Comparison of ENCODE assay signal across 16 cellular contexts in genomic region chr12:26360062-26360461, GRCh38.
DNase-seq lines count a peak whose midpoint lies in the region; ATAC-seq and TF ChIP-seq lines count a peak whose summit lies in the region.
"Had no signal": no experiment of that assay in that cellular context is flagged by ENCODE, and none has a peak within 500 bp of the region (broad histone marks: within the 10 kb centered on the region; RNA-seq: fewer than 3 reads in every experiment).

No MANE protein-coding gene starts in this region.

- intact Hi-C loops in left ventricle myocardium superior (cut with micrococcal nuclease) (no loop called here), left ventricle myocardium inferior (cut with micrococcal nuclease) (no loop called here)

- H3K4me1 ChIP-seq in left ventricle myocardium inferior = no peaks in the 10 kb centered on the region
- H3K4me1 ChIP-seq: SJSA1 had no signal

- no peak overlapping the region for H3K27ac ChIP-seq in left ventricle myocardium inferior (replicated peaks)
- H3K27ac ChIP-seq: SJSA1 had no signal

- H3K9me3 ChIP-seq in left ventricle myocardium inferior (replicated peaks) = no peaks in the 10 kb centered on the region
- H3K9me3 ChIP-seq: SJSA1 had no signal

- H3K4me1 Mint-ChIP-seq in memory B cell = peaks cover 3% of the 10 kb centered on the region

- H3K27ac Mint-ChIP-seq in memory B cell = peak overlapping the region; percentile 35
- H3K27ac Mint-ChIP-seq: CD4-positive, CD25-positive, alpha-beta regulatory T cell; GM23338 had no signal

- H3K27me3 Mint-ChIP-seq in memory B cell = no peaks in the 10 kb centered on the region
- H3K27me3 Mint-ChIP-seq: CD4-positive, CD25-positive, alpha-beta regulatory T cell had no signal

- no peaks in the 10 kb centered on the region for H3K36me3 ChIP-seq in left ventricle myocardium inferior
- H3K36me3 ChIP-seq: SJSA1 had no signal

- H3K4me3 Mint-ChIP-seq in memory B cell = no peak overlapping the region
- H3K4me3 Mint-ChIP-seq: CD4-positive, CD25-positive, alpha-beta regulatory T cell; GM23338 had no signal

- DNase-seq in left ventricle myocardium superior (no peak), left ventricle myocardium inferior (no peak), SKM-1 treated with dmso at 0.1 percent for 144 hours (lab: John Stamatoyannopoulos, UW; ENCODE audit: unreplicated experiment) (peak; percentile 29), memory B cell (ENCODE audit: low spot score in 2 of 2) (no peak), superior temporal gyrus (ENCODE audit: extremely low spot score) (peak; percentile 19), HUDEP-2 (lab: John Stamatoyannopoulos, UW; ENCODE audit: unreplicated experiment in 76 of 76) (no peak), GM19240 (ENCODE audit: insufficient read length, low spot score) (no peak)
- DNase-seq in stimulated activated CD4-positive, alpha-beta T cell treated with anti-CD3 and anti-CD28 coated beads, Interleukin-4, amount 100 ng/mL, for 1 hour = no peak
- DNase-seq: CD4-positive, CD25-positive, alpha-beta regulatory T cell; NCI-H1048; NCI-H146; NCI-H2081 treated with DMSO at 0.1 percent for 48 hours; NCI-H69 had no signal

- H3K36me3 Mint-ChIP-seq in memory B cell = peaks cover 9% of the 10 kb centered on the region

- H3K9me3 Mint-ChIP-seq in memory B cell = no peaks in the 10 kb centered on the region
- H3K9me3 Mint-ChIP-seq: CD4-positive, CD25-positive, alpha-beta regulatory T cell had no signal

- H3K4me3 ChIP-seq in left ventricle myocardium inferior = no peak overlapping the region
- H3K4me3 ChIP-seq: GM12878, GM23338, SJSA1 had no signal

- no peak for TF ChIP-seq CTCF in left ventricle myocardium inferior (IDR thresholded peaks at IDR 0.05; ENCODE audit: borderline replicate concordance)

- no peaks in the 10 kb centered on the region for H3K27me3 ChIP-seq in left ventricle myocardium inferior (ENCODE audit: low read depth)
- H3K27me3 ChIP-seq: SJSA1 had no signal

- peak; percentile 38 for ATAC-seq in left ventricle myocardium superior
- ATAC-seq in memory B cell (ENCODE audit: low read depth) = no peak
- ATAC-seq: GM12878, GM23338 had no signal

Comparison
In these comparisons a context has a peak if more than half of its experiments do, and no peak if none do; other contexts are left out.
1. DNase-seq: peak in SKM-1 treated with dmso at 0.1 percent for 144 hours (single experiment) and superior temporal gyrus (single experiment); none in left ventricle myocardium superior (single experiment), left ventricle myocardium inferior (single experiment), memory B cell (0 of 2), HUDEP-2 (0 of 76), GM19240 (single experiment) and stimulated activated CD4-positive, alpha-beta T cell treated with anti-CD3 and anti-CD28 coated beads, Interleukin-4, amount 100 ng/mL, for 1 hour (single experiment).